8 cellular contexts compared by ENCODE assay signal in genomic region chr11:17207317-17208256, GRCh38. TPM values are rescaled to one million over a fixed set of nuclear protein-coding genes. Genes with fewer than 3 reads are reported as not detected.
DNase-seq lines count a peak whose midpoint lies in the region; ATAC-seq, FAIRE-seq and TF ChIP-seq lines count a peak whose summit lies in the region.

Gene PIK3C2A (minus strand): TSS chr11:17207986. CDS start chr11:17169741, 38,245 bp downstream.

- DNase-seq in GM12891 (ENCODE audit: insufficient read length, low spot score) (peak; percentile 92), NCI-H1417 treated with DMSO at 0.1 percent for 48 hours (lab: John Stamatoyannopoulos, UW) (peak; percentile 67), SW 1271 (lab: John Stamatoyannopoulos, UW) (peak; percentile 81 to 82), Right ventricle myocardium inferior (ENCODE audit: missing footprints) (peak; percentile 99), pancreas (peak; percentile 95 to 98 (median 98)), thyroid gland (peak; percentile 99)
- peak; percentile 89 for DNase-seq in activated naive CD8-positive, alpha-beta T cell treated with anti-CD3 and anti-CD28 coated beads, Interleukin-2, amount 50 U/mL, for 16 hours (ENCODE audit: low read depth, low spot score)

- intact Hi-C loops in Right ventricle myocardium inferior (cut with DNase I): loop anchor here (5.0 kb wide), 3 partner anchors 45 to 130 kb away; partner anchors contain the start of genes NUCB2 and RPS13
- intact Hi-C loops in pancreas (cut with DNase I): no loop called here
- intact Hi-C loops in thyroid gland (cut with DNase I): loop anchor here (5.0 kb wide), 1 partner anchor 130 kb away; the partner anchor contains the start of gene RPS13

- H3K4me3 ChIP-seq in pancreas (peak within 1 kb of the TSS; percentile 74 to 98 (median 92)), thyroid gland (replicated peaks in 1 of 3) (peak within 1 kb of the TSS; percentile 11 to 90 (median 75))

- peak; percentile 99 for ATAC-seq in HG02798 (IDR thresholded peaks at IDR 0.05; ENCODE audit: poor library complexity, unreplicated experiment)
- ATAC-seq in Right ventricle myocardium inferior: peak; percentile 97
- peak; percentile 92 to 98 (median 96) for ATAC-seq in pancreas

- H3K36me3 ChIP-seq in pancreas (no peaks in the 10 kb centered on the region), thyroid gland (no peaks in the 10 kb centered on the region)

- WGBS in pancreas, 2 donors: 0 to 1% methylated on average over 58 to 72 of the region's 72 CpGs
- WGBS in thyroid gland, 2 donors: 0% methylated on average over 22 to 37 of the region's 72 CpGs

- TF ChIP-seq CTCF in pancreas (IDR thresholded peaks at IDR 0.05): no peak
- no peak for TF ChIP-seq CTCF in thyroid gland (IDR thresholded peaks at IDR 0.05)

- FAIRE-seq in GM12891 (lab: Jason Lieb, UNC): peak; percentile 99
- FAIRE-seq in pancreas (lab: Jason Lieb, UNC): peak; percentile 9

- H3K27me3 ChIP-seq in pancreas: no peaks in the 10 kb centered on the region
- H3K27me3 ChIP-seq in thyroid gland: no peaks in the 10 kb centered on the region

- H3K4me1 ChIP-seq in pancreas: peaks cover 6 to 22% (median 14%) of the 10 kb centered on the region in 3 donors
- H3K4me1 ChIP-seq in thyroid gland: peaks cover 19 to 21% of the 10 kb centered on the region in 2 donors

- TF ChIP-seq POLR2A in GM12891 (IDR thresholded peaks at IDR 0.05; ENCODE audit: low read depth, low read length) (peak; percentile 78), thyroid gland (IDR thresholded peaks at IDR 0.05) (peak; percentile 92 to 99)

- H3K9me3 ChIP-seq in pancreas (no peaks in the 10 kb centered on the region), thyroid gland (no peaks in the 10 kb centered on the region)

- peak within 1 kb of the TSS; percentile 96 to 98 (median 97) for H3K27ac ChIP-seq in pancreas
- H3K27ac ChIP-seq in thyroid gland: peak within 1 kb of the TSS; percentile 95 to 98 (median 98)

TF ChIP-seq in GM12891, 5 proteins besides CTCF, POLR2A, EP300 and RAD21:
- TF ChIP-seq PAX5 (IDR thresholded peaks at IDR 0.05; ENCODE audit: insufficient read depth, low read length, severe bottlenecking): peak; percentile 15
- peak; percentile 70 for TF ChIP-seq POLR2AphosphoS5 (IDR thresholded peaks at IDR 0.05; ENCODE audit: low read depth, low read length)
- TF ChIP-seq POU2F2 (IDR thresholded peaks at IDR 0.05; ENCODE audit: low read depth, low read length): no peak
- no peak for TF ChIP-seq SPI1 (IDR thresholded peaks at IDR 0.05; ENCODE audit: low read depth, low read length)
- no peak for TF ChIP-seq TAF1 (IDR thresholded peaks at IDR 0.05; ENCODE audit: low read depth, low read length)

RNA-seq across cellular contexts. Expression of gene PIK3C2A, which starts in this region (rescaled TPM):
- polyA plus RNA-seq in GM12891 (2012; ENCODE audit: low read depth, missing spikeins): 3.7 TPM
- 29.9 TPM for total RNA-seq in Right ventricle myocardium inferior
- total RNA-seq in pancreas: 10 to 100 TPM; 17.3 to 33.2 (median 23.6) TPM
- 1 to 10 TPM; 5.4 to 9.1 TPM for polyA plus RNA-seq in pancreas
- total RNA-seq in thyroid gland: 100 to 1,000 TPM in 3 of 4 donors, 10 to 100 TPM in 1; 94.0 to 207 (median 132) TPM

Comparison
In these comparisons a context has a peak if more than half of its experiments do, and no peak if none do; other contexts are left out.
1. Peak in every context shown above with its lines: DNase-seq, ATAC-seq, H3K4me3 ChIP-seq and H3K27ac ChIP-seq.
2. intact Hi-C loops: an anchor here in Right ventricle myocardium inferior (5.0 kb wide) and thyroid gland (5.0 kb wide); none called in pancreas.